In genomic region chr11:33016654-33017053, GRCh38 we compare ENCODE assay signal across 8 cellular contexts. TPM values are rescaled to one million over a fixed set of nuclear protein-coding genes. Genes with fewer than 3 reads are reported as not detected.
DNase-seq lines count a peak whose midpoint lies in the region; ATAC-seq and TF ChIP-seq lines count a peak whose summit lies in the region.

No MANE protein-coding gene starts in this region.

- TF ChIP-seq CTCF in A673 (conservative IDR thresholded peaks at IDR 0.05; ENCODE audit: low read depth, low read length): no peak

- intact Hi-C loops in A673 (cut with micrococcal nuclease; ENCODE audit: unreplicated experiment): no loop called here

- CTCF ChIA-PET in A673 (lab: Charles Lee): no interaction called here

- H3K27me3 Mint-ChIP-seq in central memory CD8-positive, alpha-beta T cell: peaks cover 39% of the 10 kb centered on the region
- peaks cover 23 to 39% (median 30%) of the 10 kb centered on the region in 3 donors for H3K27me3 Mint-ChIP-seq in naive B cell

- ATAC-seq in central memory CD8-positive, alpha-beta T cell (replicated peaks; ENCODE audit: extremely low read depth, poor library complexity, severe bottlenecking): no peak
- ATAC-seq in naive B cell (ENCODE audit: low read depth in 2 of 2) (no peak), GM19455 (IDR thresholded peaks at IDR 0.05; ENCODE audit: unreplicated experiment) (no peak), GM21737 (IDR thresholded peaks at IDR 0.05; ENCODE audit: unreplicated experiment) (no peak), GM18511 (IDR thresholded peaks at IDR 0.05; ENCODE audit: unreplicated experiment) (no peak)

- H3K27me3 ChIP-seq in A673 (replicated peaks; ENCODE audit: insufficient read depth, low read depth, low read length, poor library complexity) (no peaks in the 10 kb centered on the region), HUES64 (ENCODE audit: insufficient read depth, low read length) (peaks cover 26% of the 10 kb centered on the region)

- no peaks in the 10 kb centered on the region for H3K36me3 ChIP-seq in A673 (ENCODE audit: insufficient read depth, low read length, poor library complexity, severe bottlenecking)
- no peaks in the 10 kb centered on the region for H3K36me3 ChIP-seq in HUES64 (ENCODE audit: insufficient read depth, low read length)

- no peak overlapping the region for H3K27ac Mint-ChIP-seq in central memory CD8-positive, alpha-beta T cell (ENCODE audit: low read depth)
- peak overlapping the region in 1 of 6 donors; percentile 7 for H3K27ac Mint-ChIP-seq in naive B cell

- H3K4me1 Mint-ChIP-seq in central memory CD8-positive, alpha-beta T cell: peaks cover 10% of the 10 kb centered on the region
- H3K4me1 Mint-ChIP-seq in naive B cell: peaks cover 5 to 8% (median 5%) of the 10 kb centered on the region in 3 donors

- peaks cover 4% of the 10 kb centered on the region for H3K36me3 Mint-ChIP-seq in central memory CD8-positive, alpha-beta T cell (ENCODE audit: insufficient read depth)
- peaks cover 0 to 4% of the 10 kb centered on the region in 2 donors for H3K36me3 Mint-ChIP-seq in naive B cell

- 26% methylated on average over 4 of the region's 4 CpGs for WGBS in HUES64

- POLR2A ChIA-PET in A673 (lab: Charles Lee; ENCODE audit: low non-redundant PET): no interaction called here

- no peak overlapping the region for H3K9ac ChIP-seq in HUES64 (ENCODE audit: low read depth, low read length)

- DNase-seq in A673 (ENCODE audit: low spot score): no peak
- DNase-seq in central memory CD8-positive, alpha-beta T cell (ENCODE audit: low spot score in 2 of 2): no peak
- no peak for DNase-seq in naive B cell
- no peak for DNase-seq in globus pallidus (ENCODE audit: low spot score)

- H3K27ac ChIP-seq in A673 (ENCODE audit: low read depth, low read length, poor library complexity, severe bottlenecking): no peak overlapping the region
- no peak overlapping the region for H3K27ac ChIP-seq in HUES64 (ENCODE audit: low read depth, low read length)

- H3K4me3 ChIP-seq in A673 (ENCODE audit: low read depth, low read length, poor library complexity, severe bottlenecking): peak overlapping the region; percentile 60
- H3K4me3 ChIP-seq in HUES64 (ENCODE audit: low read length): peak overlapping the region; percentile 54

- peaks cover 14% of the 10 kb centered on the region for H3K4me1 ChIP-seq in A673 (ENCODE audit: insufficient read depth, low read length, poor library complexity, severe bottlenecking)
- peaks cover 12% of the 10 kb centered on the region for H3K4me1 ChIP-seq in HUES64 (ENCODE audit: insufficient read depth, low read length)

- H3K9me3 ChIP-seq in A673 (ENCODE audit: low read depth, low read length, poor library complexity, severe bottlenecking) (no peaks in the 10 kb centered on the region), HUES64 (ENCODE audit: insufficient read depth, low read depth, low read length) (no peaks in the 10 kb centered on the region)

- H3K4me3 Mint-ChIP-seq in central memory CD8-positive, alpha-beta T cell: peak overlapping the region; percentile 84
- peak overlapping the region; percentile 74 to 91 (median 84) for H3K4me3 Mint-ChIP-seq in naive B cell

- BruUV-seq in A673 (replicated peaks; lab: Mats Ljungman, UMichigan): TSS peak; percentile 51

- no peaks in the 10 kb centered on the region for H3K9me3 Mint-ChIP-seq in central memory CD8-positive, alpha-beta T cell
- peaks cover 0 to 5% (median 0%) of the 10 kb centered on the region in 7 donors for H3K9me3 Mint-ChIP-seq in naive B cell

RNA-seq across cellular contexts. Expression of gene DEPDC7, which starts 1.0 kb away (rescaled TPM):
- 11.4 and 12.4 TPM in 2 replicates for total RNA-seq in A673 (2021)
- polyA plus RNA-seq in HUES64 (2013, experiment 1 of 2): 6.4 TPM
- polyA plus RNA-seq in HUES64 (2013, experiment 2 of 2): 6.6 TPM
- polyA plus RNA-seq in naive B cell (ENCODE audit: low read depth in 6 of 6): under 1 TPM in 1 of 6 donors, not detected in 5; 0.27 TPM

RNA-seq across cellular contexts. Expression of gene TCP11L1, which starts 22.7 kb away (rescaled TPM):
- 43.7 and 44.5 TPM in 2 replicates for total RNA-seq in A673 (2021)
- polyA plus RNA-seq in HUES64 (2013, experiment 1 of 2): 12.0 TPM
- 12.2 TPM for polyA plus RNA-seq in HUES64 (2013, experiment 2 of 2)
- polyA plus RNA-seq in naive B cell (ENCODE audit: low read depth in 6 of 6): 10 to 100 TPM in 1 of 6 donors, 1 to 10 TPM in 5; 4.7 to 10.1 (median 8.5) TPM
